Comparison of ENCODE assay signal across 18 cellular contexts in the genomic region with DNA sequence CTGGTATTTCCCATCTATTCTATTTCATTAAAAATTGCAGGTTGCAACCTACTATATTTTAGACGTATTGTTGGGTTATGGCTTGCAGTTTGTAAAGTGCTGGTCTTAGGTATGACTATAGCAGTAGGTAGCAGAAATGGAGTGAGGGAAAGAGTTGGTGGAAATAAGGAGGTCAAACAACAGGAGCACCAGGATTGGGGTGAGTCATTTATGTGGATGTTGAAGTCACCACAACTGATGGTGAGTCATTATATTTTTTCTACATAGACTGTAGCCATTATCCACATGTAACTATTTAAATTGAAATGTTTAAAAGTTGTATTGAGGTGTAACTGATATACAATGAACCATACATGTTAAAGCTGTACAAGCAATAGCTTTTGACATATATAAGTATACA. TPM values are rescaled to one million over a fixed set of nuclear protein-coding genes. Genes with fewer than 3 reads are reported as not detected.
DNase-seq lines count a peak whose midpoint lies in the region; ATAC-seq and TF ChIP-seq lines count a peak whose summit lies in the region.
"Had no signal": no experiment of that assay in that cellular context is flagged by ENCODE, and none has a peak within 500 bp of the region (broad histone marks: within the 10 kb centered on the region; RNA-seq: fewer than 3 reads in every experiment).

No MANE protein-coding gene starts in this region.

- H3K27me3 ChIP-seq in mesenchymal stem cell (ENCODE audit: control insufficient read depth in 1 of 2, insufficient read depth in 1 of 2, low read length in 2 of 2) (no peaks in the 10 kb centered on the region), gastrocnemius medialis (no peaks in the 10 kb centered on the region)

- in situ Hi-C loops in gastrocnemius medialis (cut with MboI; ENCODE audit: low sequenced_read_pairs in 4 of 4): no loop called here

- ATAC-seq in gastrocnemius medialis: no peak
- no peak for ATAC-seq in HG03520 (IDR thresholded peaks at IDR 0.05; ENCODE audit: unreplicated experiment)
- ATAC-seq: HepG2; naive thymus-derived CD4-positive, alpha-beta T cell had no signal

- H3K27ac ChIP-seq in mesenchymal stem cell (ENCODE audit: low read length, poor library complexity, severe bottlenecking) (no peak overlapping the region), gastrocnemius medialis (no peak overlapping the region)
- H3K27ac ChIP-seq: C4-2B, thoracic aorta had no signal

- no peak overlapping the region for H3K4me2 ChIP-seq in mesenchymal stem cell (ENCODE audit: low read length, poor library complexity, severe bottlenecking)

- TF ChIP-seq POLR2A in gastrocnemius medialis (IDR thresholded peaks at IDR 0.05): no peak

- no peak overlapping the region for H3K14ac ChIP-seq in mesenchymal stem cell (ENCODE audit: low read length in 2 of 2)

- no peak overlapping the region for H3K23ac ChIP-seq in mesenchymal stem cell (ENCODE audit: low read length in 2 of 2)

- H3K4ac ChIP-seq in mesenchymal stem cell (ENCODE audit: low read depth in 1 of 2, low read length in 2 of 2): no peak overlapping the region

- H3K9me3 ChIP-seq in mesenchymal stem cell (ENCODE audit: control insufficient read depth, low read length): peaks cover 3% of the 10 kb centered on the region
- no peaks in the 10 kb centered on the region for H3K9me3 ChIP-seq in gastrocnemius medialis
- H3K9me3 ChIP-seq: thoracic aorta had no signal

- no peak overlapping the region for H2AK5ac ChIP-seq in mesenchymal stem cell (ENCODE audit: low read length, severe bottlenecking)

- no peak overlapping the region for H3K9ac ChIP-seq in mesenchymal stem cell (ENCODE audit: low read length)

- H4K91ac ChIP-seq in mesenchymal stem cell (ENCODE audit: low read length): no peak overlapping the region

- H2BK12ac ChIP-seq in mesenchymal stem cell (ENCODE audit: low read length in 2 of 2): no peak overlapping the region

- no peak overlapping the region for H2BK120ac ChIP-seq in mesenchymal stem cell (ENCODE audit: low read depth, low read length)

- H3K4me1 ChIP-seq in mesenchymal stem cell (ENCODE audit: control insufficient read depth, insufficient read depth, low read depth, low read length) (no peaks in the 10 kb centered on the region), gastrocnemius medialis (no peaks in the 10 kb centered on the region)

- peak; percentile 79 for DNase-seq in EH (ENCODE audit: low read depth)
- DNase-seq in NCI-H226: peak; percentile 74
- peak; percentile 19 to 71 for DNase-seq in cardiac fibroblast (ENCODE audit: low read depth in 2 of 2)
- peak; percentile 77 for DNase-seq in mesenchymal stem cell
- no peak for DNase-seq in gastrocnemius medialis
- DNase-seq in globus pallidus (ENCODE audit: low spot score): no peak
- no peak for DNase-seq in posterior cingulate gyrus
- DNase-seq: activated naive CD4-positive, alpha-beta T cell treated with Interleukin-2 at 50 U/mL for 16 hours; cerebellar nuclear complex; naive thymus-derived CD4-positive, alpha-beta T cell; NCI-H1417 treated with DMSO at 0.1 percent for 48 hours; NCI-H446 treated with DMSO at 0.1 percent for 48 hours; OCI-M1; stimulated activated CD8-positive, alpha-beta memory T cell treated with anti-CD3 and anti-CD28 coated beads, Interleukin-4, amount 100 ng/mL, for 48 hours had no signal

- H2AFZ ChIP-seq in mesenchymal stem cell (ENCODE audit: low read depth, low read length): no peak overlapping the region

- H2BK5ac ChIP-seq in mesenchymal stem cell (ENCODE audit: low read depth, low read length, poor library complexity, severe bottlenecking): no peak overlapping the region

- H3K18ac ChIP-seq in mesenchymal stem cell (ENCODE audit: low read depth in 1 of 2, low read length in 2 of 2): no peak overlapping the region

- WGBS in mesenchymal stem cell: 89% methylated on average over 1 of the region's 1 CpG

- no peak overlapping the region for H2BK15ac ChIP-seq in mesenchymal stem cell (ENCODE audit: low read depth, poor library complexity, severe bottlenecking)

- H3K4me3 ChIP-seq in cardiac fibroblast (replicated peaks in 1 of 2; ENCODE audit: low read depth in 2 of 2, low read length in 2 of 2) (no peak overlapping the region), mesenchymal stem cell (ENCODE audit: insufficient read depth in 1 of 2, low read depth in 1 of 2, low read length in 2 of 2) (no peak overlapping the region), gastrocnemius medialis (no peak overlapping the region)
- H3K4me3 ChIP-seq: thoracic aorta had no signal

- TF ChIP-seq CTCF in cardiac fibroblast (IDR thresholded peaks at IDR 0.05; ENCODE audit: low read depth, low read length) (no peak), gastrocnemius medialis (IDR thresholded peaks at IDR 0.05 in 4 of 5, conservative IDR thresholded peaks at IDR 0.05 in 1 of 5) (no peak)

- H3K36me3 ChIP-seq in mesenchymal stem cell (ENCODE audit: control insufficient read depth in 1 of 2, insufficient read depth in 2 of 2, low read depth in 1 of 2, low read length in 2 of 2) (no peaks in the 10 kb centered on the region), gastrocnemius medialis (no peaks in the 10 kb centered on the region)
- H3K36me3 ChIP-seq: thoracic aorta had no signal

- H4K8ac ChIP-seq in mesenchymal stem cell (ENCODE audit: low read length): no peak overlapping the region

- no peaks in the 10 kb centered on the region for H3K79me1 ChIP-seq in mesenchymal stem cell (replicated peaks; ENCODE audit: low read length, poor library complexity, severe bottlenecking)

- intact Hi-C loops in gastrocnemius medialis (cut with DNase I; ENCODE audit: low total_unique reads) (no loop called here), posterior cingulate gyrus (cut with DNase I) (no loop called here)

RNA-seq across cellular contexts. Expression of gene HS3ST3A1, which starts 25.0 kb away (rescaled TPM):
- polyA plus RNA-seq in mesenchymal stem cell (2013, experiment 1 of 2): 11.7 TPM
- polyA plus RNA-seq in mesenchymal stem cell (2013, experiment 2 of 2): 10.4 TPM
- 1 to 10 TPM in 2 of 4 donors, under 1 TPM in 2; 0.23 to 1.4 (median 0.85) TPM for total RNA-seq in gastrocnemius medialis

Comparison
In these comparisons a context has a peak if more than half of its experiments do, and no peak if none do; other contexts are left out.
1. DNase-seq: peak in EH (single experiment), NCI-H226 (single experiment), cardiac fibroblast (2 of 2) and mesenchymal stem cell (single experiment); none in gastrocnemius medialis (0 of 2), globus pallidus (single experiment) and posterior cingulate gyrus (0 of 10).